In the genomic region with DNA sequence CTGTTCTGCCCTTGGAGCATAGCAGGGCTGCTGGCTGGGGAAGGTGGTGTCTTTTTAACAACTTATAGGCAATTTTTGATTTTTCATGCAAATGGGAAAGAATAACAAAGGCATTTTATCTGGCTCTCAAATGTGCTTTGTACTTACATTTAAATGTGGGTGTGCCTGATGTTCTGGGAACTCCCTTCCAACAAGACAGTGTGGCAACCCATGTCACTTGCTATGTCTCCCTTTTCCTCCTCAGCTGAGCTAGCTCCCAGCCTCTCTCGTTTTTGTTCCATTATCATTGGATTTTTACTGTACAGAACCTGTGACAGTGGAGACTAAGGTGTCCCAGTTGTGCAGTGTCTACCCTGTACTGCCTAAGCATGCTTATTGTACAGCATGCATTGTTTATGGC, we compare ENCODE assay signal across 17 cellular contexts.
DNase-seq lines count a peak whose midpoint lies in the region; ATAC-seq and TF ChIP-seq lines count a peak whose summit lies in the region.
"Had no signal": no experiment of that assay in that cellular context is flagged by ENCODE, and none has a peak within 500 bp of the region (broad histone marks: within the 10 kb centered on the region; RNA-seq: fewer than 3 reads in every experiment).

No MANE protein-coding gene starts in this region.

- peaks cover 0 to under 1% of the 10 kb centered on the region in 2 donors for H3K36me3 ChIP-seq in psoas muscle (ENCODE audit: insufficient read depth in 1 of 2, low read depth in 1 of 2)
- H3K36me3 ChIP-seq in osteoblast (ENCODE audit: insufficient read depth, low read length): no peaks in the 10 kb centered on the region
- H3K36me3 ChIP-seq: HAP-1 had no signal

- 38% methylated on average over 1 of the region's 1 CpG for WGBS in right cardiac atrium
- 63 to 88% (median 64%) methylated on average over 1 of the region's 1 CpG for WGBS in psoas muscle, 3 donors

- no peaks in the 10 kb centered on the region for H4K20me1 ChIP-seq in osteoblast (ENCODE audit: insufficient read depth, low read length)

- intact Hi-C loops in right cardiac atrium (cut with DNase I): no loop called here
- intact Hi-C loops in left cardiac atrium (cut with DNase I): no loop called here
- intact Hi-C loops in psoas muscle (cut with DNase I): loop anchor here in 1 of 2 donors (5.0 kb wide), 2 partner anchors 36 to 44 kb away; no protein-coding TSS in a partner anchor

- H3K4me1 ChIP-seq in right cardiac atrium (ENCODE audit: control insufficient read depth, insufficient read depth, low read length) (peaks cover 15% of the 10 kb centered on the region), psoas muscle (peaks cover 55% of the 10 kb centered on the region), osteoblast (ENCODE audit: insufficient read depth, low read length) (peaks cover 10% of the 10 kb centered on the region)
- H3K4me1 ChIP-seq: HAP-1 had no signal

- TF ChIP-seq CTCF in psoas muscle (IDR thresholded peaks at IDR 0.05) (no peak), osteoblast (IDR thresholded peaks at IDR 0.05; ENCODE audit: extremely low read depth, low read depth, low read length) (no peak)

- H3K79me2 ChIP-seq in osteoblast (ENCODE audit: insufficient read depth, low read length): no peaks in the 10 kb centered on the region

- peak overlapping the region; percentile 61 for H3K27ac ChIP-seq in right cardiac atrium (ENCODE audit: low read length)
- H3K27ac ChIP-seq in caudate nucleus (ENCODE audit: low read depth, low read length): peak overlapping the region; percentile 88
- H3K27ac ChIP-seq in psoas muscle: peak overlapping the region; percentile 2
- H3K27ac ChIP-seq in osteoblast (ENCODE audit: low read depth, low read length): no peak overlapping the region
- H3K27ac ChIP-seq: A549 had no signal

- no peak overlapping the region for H2AFZ ChIP-seq in osteoblast (ENCODE audit: low read length)

- H3K27me3 ChIP-seq in right cardiac atrium (ENCODE audit: control insufficient read depth, insufficient read depth) (no peaks in the 10 kb centered on the region), psoas muscle (ENCODE audit: insufficient read depth in 3 of 3, low read length in 2 of 3) (no peaks in the 10 kb centered on the region), osteoblast (ENCODE audit: insufficient read depth, low read length) (peaks cover 26% of the 10 kb centered on the region)

- ATAC-seq in right cardiac atrium (no peak), left cardiac atrium (no peak), psoas muscle (no peak), HG03095 (IDR thresholded peaks at IDR 0.05; ENCODE audit: unreplicated experiment) (no peak), HG03196 (IDR thresholded peaks at IDR 0.05; ENCODE audit: unreplicated experiment) (no peak)
- ATAC-seq: A549; CD8-positive, alpha-beta T cell had no signal

- H3K9me3 ChIP-seq in right cardiac atrium (ENCODE audit: control insufficient read depth, low read length) (no peaks in the 10 kb centered on the region), psoas muscle (no peaks in the 10 kb centered on the region), osteoblast (ENCODE audit: low read depth, low read length) (no peaks in the 10 kb centered on the region)
- H3K9me3 ChIP-seq: A549, HAP-1 had no signal

- H3K4me3 ChIP-seq in right cardiac atrium (ENCODE audit: low read length) (no peak overlapping the region), psoas muscle (no peak overlapping the region), osteoblast (ENCODE audit: insufficient read depth, low read length) (no peak overlapping the region)
- H3K4me3 ChIP-seq: A549, HAP-1 had no signal

- no peak overlapping the region for H3K4me2 ChIP-seq in osteoblast (ENCODE audit: insufficient read depth, low read length)
- H3K4me2 ChIP-seq: A549 had no signal

- no peak for DNase-seq in right cardiac atrium
- DNase-seq in left cardiac atrium: no peak
- DNase-seq in caudate nucleus (lab: John Stamatoyannopoulos, UW): peak in 13 of 61 donors; percentile 2 to 65 (median 16)
- no peak for DNase-seq in psoas muscle
- DNase-seq in osteoblast (ENCODE audit: insufficient read length, low spot score, missing footprints): no peak
- DNase-seq: CD8-positive, alpha-beta T cell; COR-L47; DMS153; DMS79 treated with DMSO at 0.1 percent for 48 hours; EL; GOT3; HFFc6; IMR-90 had no signal
